In genomic region chr1:239276051-239276450, GRCh38 we compare ENCODE assay signal across 18 cellular contexts.
"Had no signal": no experiment of that assay in that cellular context is flagged by ENCODE, and none has a peak within 500 bp of the region (broad histone marks: within the 10 kb centered on the region; RNA-seq: fewer than 3 reads in every experiment).

No MANE protein-coding gene starts in this region.

- H3K4me3 ChIP-seq: heart left ventricle, pancreas, stomach, thoracic aorta, transverse colon had no signal

- H3K27me3 ChIP-seq: heart left ventricle, pancreas, stomach, transverse colon had no signal

- H3K36me3 ChIP-seq: heart left ventricle, pancreas, stomach, thoracic aorta, transverse colon had no signal

- ATAC-seq: heart left ventricle, left colon, left ventricle myocardium superior, pancreas, right cardiac atrium had no signal

- H3K9me3 ChIP-seq: pancreas, stomach, thoracic aorta, transverse colon had no signal

- H3K27ac ChIP-seq: heart left ventricle, pancreas, stomach, thoracic aorta, transverse colon had no signal

- H3K4me1 ChIP-seq: heart left ventricle, pancreas, stomach, transverse colon had no signal

- DNase-seq: effector CD4-positive, alpha-beta T cell; endodermal cell; heart left ventricle; hippocampal formation; left colon; left ventricle myocardium superior; mesendoderm; naive B cell; occipital lobe; pancreas; right cardiac atrium; small intestine; stimulated activated CD4-positive, alpha-beta T cell treated with anti-CD3 and anti-CD28 coated beads, Interleukin-12 subunit alpha, Interleukin-12 subunit beta, amount 100 ng/mL, for 4 hours; stimulated activated naive CD4-positive, alpha-beta T cell; stomach; substantia nigra; transverse colon had no signal
